ENCODE assay signal across 8 cellular contexts in the genomic region with DNA sequence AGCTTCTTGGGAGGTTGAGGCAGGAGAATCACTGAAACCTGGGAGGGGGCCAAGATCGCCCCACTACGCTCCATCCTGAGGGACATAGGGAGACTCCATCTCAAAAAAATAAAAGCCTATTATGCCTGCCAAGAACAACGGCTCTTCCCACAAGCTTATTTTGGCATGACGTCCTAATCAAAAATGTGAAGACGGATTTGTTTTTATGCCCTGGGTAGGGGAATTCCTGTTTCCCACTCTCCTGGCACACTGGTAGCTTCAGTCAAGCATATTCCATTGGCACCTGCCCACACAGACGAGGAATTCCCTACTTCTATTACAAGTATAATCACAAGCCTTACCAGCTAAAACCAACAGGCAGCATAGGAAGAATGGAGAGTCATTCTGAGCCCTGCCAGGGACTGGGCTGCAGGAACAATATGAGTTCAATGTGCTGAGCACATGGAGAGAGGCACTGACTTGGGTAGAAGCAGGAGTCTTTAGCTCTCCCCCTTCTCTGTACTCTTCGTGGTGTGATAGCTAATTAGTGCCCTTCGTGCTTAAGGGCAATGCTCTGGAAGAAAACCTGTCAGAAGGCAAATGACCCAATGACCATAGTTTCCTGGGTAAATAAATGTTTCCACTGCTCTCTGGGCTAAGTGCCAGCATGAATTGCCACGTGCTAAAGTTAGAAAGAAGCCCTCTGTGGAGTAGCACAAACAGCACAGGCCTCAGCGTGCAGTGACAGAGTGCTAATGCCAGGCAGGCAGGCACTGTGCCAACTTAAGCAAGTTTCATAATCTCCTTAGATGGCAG. TPM values are rescaled to one million over a fixed set of nuclear protein-coding genes. Genes with fewer than 3 reads are reported as not detected.
DNase-seq lines count a peak whose midpoint lies in the region; ATAC-seq and TF ChIP-seq lines count a peak whose summit lies in the region.

No MANE protein-coding gene starts in this region.

- H3K27me3 ChIP-seq in heart left ventricle, result no peaks in the 10 kb centered on the region
- no peaks in the 10 kb centered on the region for H3K27me3 ChIP-seq in sigmoid colon

- H3K4me1 Mint-ChIP-seq in nephron progenitor cell, result no peaks in the 10 kb centered on the region

- TF ChIP-seq POLR2A in heart left ventricle (IDR thresholded peaks at IDR 0.05) (no peak), sigmoid colon (IDR thresholded peaks at IDR 0.05) (no peak)

- H3K4me1 ChIP-seq in heart left ventricle (peaks cover 0 to 24% (median 16%) of the 10 kb centered on the region in 12 donors), sigmoid colon (peaks cover 0 to 22% (median 18%) of the 10 kb centered on the region in 4 donors)

- H3K9me3 ChIP-seq in heart left ventricle (no peaks in the 10 kb centered on the region), sigmoid colon (no peaks in the 10 kb centered on the region)

- H3K36me3 ChIP-seq in heart left ventricle, result no peaks in the 10 kb centered on the region
- H3K36me3 ChIP-seq in sigmoid colon, result no peaks in the 10 kb centered on the region

- H3K36me3 Mint-ChIP-seq in nephron progenitor cell (ENCODE audit: low read depth), result no peaks in the 10 kb centered on the region

- H3K9me3 Mint-ChIP-seq in nephron progenitor cell, result no peaks in the 10 kb centered on the region

- H3K27me3 Mint-ChIP-seq in nephron progenitor cell (ENCODE audit: low read depth, poor library complexity), result no peaks in the 10 kb centered on the region

- ATAC-seq in heart left ventricle (peak; percentile 93 to 97 (median 95)), HG03342 (IDR thresholded peaks at IDR 0.05; ENCODE audit: unreplicated experiment) (no peak)

- peak in 2 of 4 donors; percentile 14 to 26 for TF ChIP-seq EP300 in sigmoid colon (IDR thresholded peaks at IDR 0.05)

- WGBS in heart left ventricle, 4 donors, result 12 to 21% (median 14%) methylated on average over 10 of the region's 10 CpGs
- 28 to 49% methylated on average over 10 of the region's 10 CpGs for WGBS in sigmoid colon, 2 donors

- H3K4me3 ChIP-seq in heart left ventricle (peak overlapping the region in 1 of 12 donors; percentile 6), sigmoid colon (no peak overlapping the region)

- no peak overlapping the region for H3K27ac Mint-ChIP-seq in nephron progenitor cell

- DNase-seq in A172 (ENCODE audit: low spot score) (peak; percentile 92), HK-2 (ENCODE audit: unreplicated experiment) (peak; percentile 64), UCSD-AML1 (lab: John Stamatoyannopoulos, UW; ENCODE audit: unreplicated experiment) (peak; percentile 14), heart left ventricle (peak; percentile 72 to 92 (median 84)), sigmoid colon (peak; percentile 91), nephron progenitor cell (no peak), NCI-H82 (lab: John Stamatoyannopoulos, UW) (no peak)

- H3K27ac ChIP-seq in heart left ventricle, result peak overlapping the region; percentile 68 to 84 (median 76)
- H3K27ac ChIP-seq in sigmoid colon, result peak overlapping the region; percentile 69 to 81 (median 72)

- no peak overlapping the region for H3K4me3 Mint-ChIP-seq in nephron progenitor cell

- TF ChIP-seq CTCF in heart left ventricle (IDR thresholded peaks at IDR 0.05) (no peak), sigmoid colon (IDR thresholded peaks at IDR 0.05) (no peak), nephron progenitor cell (IDR thresholded peaks at IDR 0.05) (no peak)

- intact Hi-C loops in heart left ventricle (cut with DNase I), result no loop called here
- intact Hi-C loops in sigmoid colon (cut with DNase I), result loop anchor here (10.0 kb wide), 1 partner anchor 1345 kb away; a partner anchor contains a TSS

RNA-seq across cellular contexts. Expression of a gene that starts 16.8 kb away (rescaled TPM):
- total RNA-seq in A172 (2014; rRNA removed; shearing (Covaris generic)), result 60.3 and 63.8 TPM in 2 replicates
- total RNA-seq in heart left ventricle, result 1 to 10 TPM in 1 of 9 donors, under 1 TPM in 8; 0.19 to 1.6 (median 0.65) TPM
- polyA plus RNA-seq in heart left ventricle, result under 1 TPM; 0.42 to 0.57 TPM
- 1 to 10 TPM in 3 of 4 donors, under 1 TPM in 1; 0.99 to 1.8 (median 1.5) TPM for total RNA-seq in sigmoid colon
- polyA plus RNA-seq in sigmoid colon, result 1 to 10 TPM in 1 of 3 donors, under 1 TPM in 2; 0.23 to 2.7 (median 0.60) TPM

Comparison
In these comparisons a context has a peak if more than half of its experiments do, and no peak if none do; other contexts are left out.
1. DNase-seq: peak in A172 (single experiment), HK-2 (single experiment), UCSD-AML1 (single experiment), heart left ventricle (5 of 5) and sigmoid colon (single experiment); none in nephron progenitor cell (single experiment) and NCI-H82 (single experiment).
2. RNA of a gene that starts 16.8 kb away (total RNA-seq): 60.3 to 63.8 TPM in A172; 0.99 to 1.8 TPM in sigmoid colon and 0.19 to 1.6 TPM in heart left ventricle; every median in the first group is over 10 times any median in the second.